Comparison of ENCODE assay signal across 13 cellular contexts in the genomic region with DNA sequence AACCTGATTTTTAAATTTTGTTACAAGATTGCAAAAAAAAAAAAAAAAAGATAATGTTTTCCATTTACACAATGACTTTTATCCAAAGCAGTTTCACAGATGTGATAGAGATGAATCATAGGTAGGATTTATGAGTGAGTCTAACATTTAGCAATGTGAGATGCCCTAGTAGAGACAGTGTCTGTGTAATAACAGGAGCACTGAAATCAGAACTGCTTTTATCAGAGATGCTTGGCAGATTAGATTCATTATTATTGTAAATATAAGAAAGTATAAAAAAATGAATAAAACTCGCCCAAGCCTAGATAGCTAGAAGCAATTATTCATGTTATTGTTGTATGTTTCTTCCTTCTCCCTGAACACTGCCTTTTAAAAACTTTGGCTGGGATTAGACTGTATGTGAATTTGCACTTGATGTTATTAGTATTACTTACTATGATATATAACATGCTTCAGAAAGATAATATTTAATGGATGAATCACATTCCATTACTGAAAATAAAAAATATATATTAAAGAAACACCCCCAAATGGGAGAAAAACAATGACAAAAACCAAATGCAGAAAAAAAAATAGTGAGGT.
DNase-seq lines count a peak whose midpoint lies in the region; ATAC-seq, FAIRE-seq and TF ChIP-seq lines count a peak whose summit lies in the region.
"Had no signal": no experiment of that assay in that cellular context is flagged by ENCODE, and none has a peak within 500 bp of the region (broad histone marks: within the 10 kb centered on the region; RNA-seq: fewer than 3 reads in every experiment).

No MANE protein-coding gene starts in this region.

- TF ChIP-seq POLR2A in H54 (IDR thresholded peaks at IDR 0.05; ENCODE audit: low read depth, low read length), result no peak

- TF ChIP-seq CTCF in fibroblast of the aortic adventitia (IDR thresholded peaks at IDR 0.05; ENCODE audit: insufficient read depth, low read length), result no peak

- H3K4me3 ChIP-seq in fibroblast of the aortic adventitia (ENCODE audit: low read depth, low read length), result no peak overlapping the region
- H3K4me3 ChIP-seq in skeletal muscle cell (ENCODE audit: low read depth, low read length), result no peak overlapping the region
- H3K4me3 ChIP-seq: right lobe of liver had no signal

- FAIRE-seq in H54 (lab: Jason Lieb, UNC), result peak; percentile 76

- DNase-seq in H54 (ENCODE audit: insufficient read length, low spot score) (peak; percentile 24), SW480 (ENCODE audit: low spot score) (peak; percentile 62), fibroblast of the aortic adventitia (ENCODE audit: low read depth) (peak; percentile 85), skeletal muscle cell (ENCODE audit: low read depth) (peak; percentile 71), H4 (ENCODE audit: low spot score) (no peak), cerebellum (ENCODE audit: low spot score) (no peak)
- DNase-seq: activated naive CD8-positive, alpha-beta T cell treated with anti-CD3 and anti-CD28 coated beads, Interleukin-2, amount 50 U/mL, for 24 hours; NCI-H510A treated with DMSO at 0.1 percent for 48 hours; right lobe of liver; stimulated activated CD8-positive, alpha-beta memory T cell treated with anti-CD3 and anti-CD28 coated beads, Interleukin-4, amount 100 ng/mL, for 48 hours; T-cell had no signal

- ATAC-seq in GM21717 (IDR thresholded peaks at IDR 0.05; ENCODE audit: unreplicated experiment), result no peak
- no peak for ATAC-seq in HG03280 (IDR thresholded peaks at IDR 0.05; ENCODE audit: unreplicated experiment)
- ATAC-seq: activated naive CD8-positive, alpha-beta T cell treated with anti-CD3 and anti-CD28 coated beads, Interleukin-2, amount 50 U/mL, for 24 hours; T-cell had no signal

Comparison
In these comparisons a context has a peak if more than half of its experiments do, and no peak if none do; other contexts are left out.
1. DNase-seq: peak in H54 (single experiment), SW480 (single experiment), fibroblast of the aortic adventitia (single experiment) and skeletal muscle cell (single experiment); none in H4 (single experiment) and cerebellum (single experiment).